In the genomic region with DNA sequence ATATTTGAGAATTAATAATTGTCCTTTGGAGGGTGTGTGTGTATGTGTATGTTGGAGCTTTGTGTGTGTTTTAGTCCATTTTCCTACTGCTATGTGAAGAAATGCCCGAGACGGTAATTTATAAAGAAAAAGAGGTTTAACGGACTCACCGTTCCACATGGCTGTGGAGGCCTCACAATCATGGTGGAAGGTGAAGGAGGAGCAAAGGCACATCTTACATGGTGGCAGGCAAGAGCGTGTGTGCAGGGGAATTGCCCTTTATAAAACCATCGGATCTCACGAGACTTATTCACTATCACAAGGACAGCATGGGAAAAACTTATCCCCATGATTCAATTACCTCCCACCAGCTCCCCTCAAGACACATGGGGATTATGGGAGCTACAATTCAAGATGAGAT, we compare ENCODE assay signal across 27 cellular contexts. TPM values are rescaled to one million over a fixed set of nuclear protein-coding genes. Genes with fewer than 3 reads are reported as not detected.
"Had no signal": no experiment of that assay in that cellular context is flagged by ENCODE, and none has a peak within 500 bp of the region (broad histone marks: within the 10 kb centered on the region; RNA-seq: fewer than 3 reads in every experiment).

No MANE protein-coding gene starts in this region.

- H3K4me3 ChIP-seq: coronary artery, esophagus squamous epithelium, gastrocnemius medialis, heart right ventricle, left lung, lower lobe of right lung had no signal

- H3K9me3 Mint-ChIP-seq: effector memory CD8-positive, alpha-beta T cell had no signal

- DNase-seq: effector CD8-positive, alpha-beta T cell; effector memory CD8-positive, alpha-beta T cell; endodermal cell; erythroblast; esophagus squamous epithelium; foreskin fibroblast; foreskin melanocyte; gastrocnemius medialis; glutamatergic neuron; head of caudate nucleus; heart right ventricle; hippocampal formation; left cardiac atrium; left lung; left ventricle myocardium superior; lower lobe of right lung; mesendoderm; midbrain; naive thymus-derived CD4-positive, alpha-beta T cell had no signal

- H3K4me1 ChIP-seq: gastrocnemius medialis, heart right ventricle, lower lobe of right lung had no signal

- H3K4me1 Mint-ChIP-seq: naive thymus-derived CD4-positive, alpha-beta T cell had no signal

- H3K9me3 ChIP-seq: esophagus squamous epithelium, gastrocnemius medialis, heart right ventricle, left lung, lower lobe of right lung had no signal

- H3K36me3 ChIP-seq: esophagus squamous epithelium, gastrocnemius medialis, heart right ventricle, left lung, lower lobe of right lung had no signal

- H3K27ac ChIP-seq: coronary artery, epithelial cell of prostate, esophagus squamous epithelium, gastrocnemius medialis, heart right ventricle, left lung, lower lobe of right lung had no signal

- H3K27me3 ChIP-seq: esophagus squamous epithelium, gastrocnemius medialis, heart right ventricle, left lung had no signal

- ATAC-seq: effector memory CD8-positive, alpha-beta T cell; esophagus mucosa; gastrocnemius medialis; heart right ventricle; left cardiac atrium; left lung; left ventricle myocardium superior; lower lobe of right lung; naive thymus-derived CD4-positive, alpha-beta T cell had no signal

- H3K27ac Mint-ChIP-seq: effector memory CD8-positive, alpha-beta T cell; endodermal cell; naive thymus-derived CD4-positive, alpha-beta T cell had no signal

- H3K4me3 Mint-ChIP-seq: effector memory CD8-positive, alpha-beta T cell; endodermal cell; naive thymus-derived CD4-positive, alpha-beta T cell had no signal

- FAIRE-seq: endometrium, islet of Langerhans, keratinocyte had no signal

RNA-seq across cellular contexts. Expression of gene TMC1, which starts 44.1 kb away (rescaled TPM):
- total RNA-seq: kidney epithelial cell; left ventricle myocardium superior; lower lobe of right lung; mucosa of gallbladder; naive thymus-derived CD4-positive, alpha-beta T cell had no signal
- polyA plus RNA-seq: naive thymus-derived CD4-positive, alpha-beta T cell had no signal
